Comparison of ENCODE assay signal across 1 cellular context in the genomic region with DNA sequence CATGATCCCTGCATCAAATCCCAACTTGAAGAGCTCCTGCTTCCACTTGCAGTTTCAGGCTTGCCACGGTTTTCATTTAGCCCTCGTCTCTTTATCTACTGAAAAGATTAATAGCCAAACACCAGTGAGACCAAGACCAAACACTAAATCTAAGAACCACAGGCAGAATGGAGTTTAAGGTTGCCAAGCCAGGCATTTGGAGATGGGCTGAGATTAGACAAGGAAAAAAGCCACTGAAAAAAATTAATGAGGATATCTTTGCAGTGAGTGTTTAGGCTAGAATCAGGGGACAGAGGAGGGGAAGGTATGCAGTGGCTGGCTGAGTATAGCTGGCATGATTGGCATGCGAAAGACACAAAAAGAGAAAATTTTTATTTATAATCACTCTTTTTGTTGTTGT.
TF ChIP-seq lines count a peak whose summit lies in the region.

No MANE protein-coding gene starts in this region.

TF ChIP-seq in GM23338, 12 proteins besides CTCF, POLR2A, EP300 and RAD21 (continued from another document):
- TF ChIP-seq, protein P1, sequence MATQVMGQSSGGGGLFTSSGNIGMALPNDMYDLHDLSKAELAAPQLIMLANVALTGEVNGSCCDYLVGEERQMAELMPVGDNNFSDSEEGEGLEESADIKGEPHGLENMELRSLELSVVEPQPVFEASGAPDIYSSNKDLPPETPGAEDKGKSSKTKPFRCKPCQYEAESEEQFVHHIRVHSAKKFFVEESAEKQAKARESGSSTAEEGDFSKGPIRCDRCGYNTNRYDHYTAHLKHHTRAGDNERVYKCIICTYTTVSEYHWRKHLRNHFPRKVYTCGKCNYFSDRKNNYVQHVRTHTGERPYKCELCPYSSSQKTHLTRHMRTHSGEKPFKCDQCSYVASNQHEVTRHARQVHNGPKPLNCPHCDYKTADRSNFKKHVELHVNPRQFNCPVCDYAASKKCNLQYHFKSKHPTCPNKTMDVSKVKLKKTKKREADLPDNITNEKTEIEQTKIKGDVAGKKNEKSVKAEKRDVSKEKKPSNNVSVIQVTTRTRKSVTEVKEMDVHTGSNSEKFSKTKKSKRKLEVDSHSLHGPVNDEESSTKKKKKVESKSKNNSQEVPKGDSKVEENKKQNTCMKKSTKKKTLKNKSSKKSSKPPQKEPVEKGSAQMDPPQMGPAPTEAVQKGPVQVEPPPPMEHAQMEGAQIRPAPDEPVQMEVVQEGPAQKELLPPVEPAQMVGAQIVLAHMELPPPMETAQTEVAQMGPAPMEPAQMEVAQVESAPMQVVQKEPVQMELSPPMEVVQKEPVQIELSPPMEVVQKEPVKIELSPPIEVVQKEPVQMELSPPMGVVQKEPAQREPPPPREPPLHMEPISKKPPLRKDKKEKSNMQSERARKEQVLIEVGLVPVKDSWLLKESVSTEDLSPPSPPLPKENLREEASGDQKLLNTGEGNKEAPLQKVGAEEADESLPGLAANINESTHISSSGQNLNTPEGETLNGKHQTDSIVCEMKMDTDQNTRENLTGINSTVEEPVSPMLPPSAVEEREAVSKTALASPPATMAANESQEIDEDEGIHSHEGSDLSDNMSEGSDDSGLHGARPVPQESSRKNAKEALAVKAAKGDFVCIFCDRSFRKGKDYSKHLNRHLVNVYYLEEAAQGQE (IDR thresholded peaks at IDR 0.05; ENCODE audit: unreplicated experiment), result no peak
- TF ChIP-seq POLR2AphosphoS5 (IDR thresholded peaks at IDR 0.05; ENCODE audit: low read depth) (no peak), EZH2 (IDR thresholded peaks at IDR 0.05; ENCODE audit: low read depth, unreplicated experiment) (no peak), ETS1 (IDR thresholded peaks at IDR 0.05) (no peak), EZH2phosphoT487 (IDR thresholded peaks at IDR 0.05; ENCODE audit: unreplicated experiment) (no peak), ZNF331 (CRISPR knock-in tag; IDR thresholded peaks at IDR 0.05; ENCODE audit: low read depth) (no peak), STAT1 (IDR thresholded peaks at IDR 0.05; ENCODE audit: unreplicated experiment) (no peak)
